ENCODE assay signal across 2 cellular contexts in the genomic region with DNA sequence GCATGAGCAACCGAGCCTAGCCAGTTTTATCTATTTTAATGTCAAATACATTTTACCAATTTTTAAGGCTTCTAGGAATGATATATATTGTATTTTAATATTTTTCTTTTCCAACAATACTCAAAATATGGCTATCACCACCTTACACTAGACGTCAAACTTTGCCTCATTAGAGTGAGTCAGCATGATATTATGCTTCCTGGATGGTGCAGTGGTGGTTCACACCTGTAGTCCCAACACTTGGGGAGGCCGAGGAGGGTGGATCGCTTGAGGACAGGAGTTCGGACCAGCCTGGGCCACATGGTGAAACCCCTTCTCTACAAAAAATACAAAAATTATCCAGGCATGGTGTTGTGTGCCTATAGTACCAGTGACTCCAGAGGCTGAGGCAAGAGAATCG.
TF ChIP-seq lines count a peak whose summit lies in the region.

No MANE protein-coding gene starts in this region.

TF ChIP-seq in IMR-90, 13 proteins besides CTCF, POLR2A, EP300 and RAD21:
- TF ChIP-seq, protein P1, sequence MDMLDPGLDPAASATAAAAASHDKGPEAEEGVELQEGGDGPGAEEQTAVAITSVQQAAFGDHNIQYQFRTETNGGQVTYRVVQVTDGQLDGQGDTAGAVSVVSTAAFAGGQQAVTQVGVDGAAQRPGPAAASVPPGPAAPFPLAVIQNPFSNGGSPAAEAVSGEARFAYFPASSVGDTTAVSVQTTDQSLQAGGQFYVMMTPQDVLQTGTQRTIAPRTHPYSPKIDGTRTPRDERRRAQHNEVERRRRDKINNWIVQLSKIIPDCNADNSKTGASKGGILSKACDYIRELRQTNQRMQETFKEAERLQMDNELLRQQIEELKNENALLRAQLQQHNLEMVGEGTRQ (IDR thresholded peaks at IDR 0.05; ENCODE audit: low read depth, low read length), result no peak
- TF ChIP-seq, protein P2, sequence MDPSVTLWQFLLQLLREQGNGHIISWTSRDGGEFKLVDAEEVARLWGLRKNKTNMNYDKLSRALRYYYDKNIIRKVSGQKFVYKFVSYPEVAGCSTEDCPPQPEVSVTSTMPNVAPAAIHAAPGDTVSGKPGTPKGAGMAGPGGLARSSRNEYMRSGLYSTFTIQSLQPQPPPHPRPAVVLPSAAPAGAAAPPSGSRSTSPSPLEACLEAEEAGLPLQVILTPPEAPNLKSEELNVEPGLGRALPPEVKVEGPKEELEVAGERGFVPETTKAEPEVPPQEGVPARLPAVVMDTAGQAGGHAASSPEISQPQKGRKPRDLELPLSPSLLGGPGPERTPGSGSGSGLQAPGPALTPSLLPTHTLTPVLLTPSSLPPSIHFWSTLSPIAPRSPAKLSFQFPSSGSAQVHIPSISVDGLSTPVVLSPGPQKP (IDR thresholded peaks at IDR 0.05; ENCODE audit: borderline replicate concordance, low read depth, low read length), result no peak
- TF ChIP-seq CHD1 (IDR thresholded peaks at IDR 0.05; ENCODE audit: low read depth, low read length), result no peak
- TF ChIP-seq SMC3 (IDR thresholded peaks at IDR 0.05; ENCODE audit: low read depth, low read length), result no peak
- TF ChIP-seq CEBPB (IDR thresholded peaks at IDR 0.05; ENCODE audit: low read depth, low read length), result no peak

TF ChIP-seq in K562, 482 proteins besides CTCF, POLR2A, EP300 and RAD21:
- TF ChIP-seq NFE2 (IDR thresholded peaks at IDR 0.05; ENCODE audit: low read depth), result peak; percentile 42; the same call in 1 of the 2 replicates
- no peak for TF ChIP-seq POU5F1 (IDR thresholded peaks at IDR 0.05; ENCODE audit: borderline replicate concordance, low read depth, low read length, partially characterized antibody)
